ENCODE assay signal across 8 cellular contexts in genomic region chr3:42804831-42805821, GRCh38. TPM values are rescaled to one million over a fixed set of nuclear protein-coding genes. Genes with fewer than 3 reads are reported as not detected.
DNase-seq lines count a peak whose midpoint lies in the region; ATAC-seq and TF ChIP-seq lines count a peak whose summit lies in the region.

No MANE protein-coding gene starts in this region.

- ATAC-seq in GM18907 (IDR thresholded peaks at IDR 0.05; ENCODE audit: unreplicated experiment) = peak; percentile 31

- H3K27ac ChIP-seq in 22Rv1 (peak overlapping the region; percentile 82; the same call in 1 of the 2 replicates), tibial nerve (peak overlapping the region; percentile 86 to 98 (median 94))

- DNase-seq in NB4 (ENCODE audit: low read depth) (no peak), dermis blood vessel endothelial cell (peak; percentile 23), lung microvascular endothelial cell (ENCODE audit: low read depth in 2 of 2) (peak; percentile 2 to 15), tibial nerve (ENCODE audit: low spot score in 2 of 2) (no peak), RKO (ENCODE audit: low spot score) (no peak), NOMO-1 treated with dmso at 0.1 percent for 144 hours (lab: John Stamatoyannopoulos, UW; ENCODE audit: unreplicated experiment) (no peak)

- TF ChIP-seq CTCF in 22Rv1 (IDR thresholded peaks at IDR 0.05) (no peak), NB4 (IDR thresholded peaks at IDR 0.05; ENCODE audit: low read depth, low read length) (no peak), tibial nerve (IDR thresholded peaks at IDR 0.05) (no peak)

- no peak for TF ChIP-seq EP300 in tibial nerve (IDR thresholded peaks at IDR 0.05)

- H3K9me3 ChIP-seq in tibial nerve = no peaks in the 10 kb centered on the region

- H3K27me3 ChIP-seq in tibial nerve = no peaks in the 10 kb centered on the region

- no peak for TF ChIP-seq POLR2A in NB4 (IDR thresholded peaks at IDR 0.05; ENCODE audit: extremely low read depth, insufficient read length)
- TF ChIP-seq POLR2A in tibial nerve (IDR thresholded peaks at IDR 0.05) = no peak

- H3K36me3 ChIP-seq in tibial nerve = no peaks in the 10 kb centered on the region

- 18 to 23% methylated on average over 34 to 35 of the region's 36 CpGs for WGBS in tibial nerve, 2 donors

- peak overlapping the region; percentile 69 for H3K4me3 ChIP-seq in NB4 (ENCODE audit: low read depth, low read length)
- H3K4me3 ChIP-seq in tibial nerve = peak overlapping the region; percentile 67 to 90 (median 80)

- H3K4me1 ChIP-seq in tibial nerve = peaks cover 7 to 43% (median 12%) of the 10 kb centered on the region in 4 donors

RNA-seq across cellular contexts. Expression of gene HIGD1A, which starts 0.8 kb away (rescaled TPM):
- total RNA-seq in dermis blood vessel endothelial cell = 110 and 112 TPM in 2 replicates
- total RNA-seq in lung microvascular endothelial cell = 93.5 and 95.5 TPM in 2 replicates
- 100 to 1,000 TPM; 155 to 204 (median 186) TPM for total RNA-seq in tibial nerve

RNA-seq across cellular contexts. Expression of gene ACKR2, which starts 4.1 kb away (rescaled TPM):
- total RNA-seq in dermis blood vessel endothelial cell (11.2 and 13.3 TPM in 2 replicates), lung microvascular endothelial cell (4.8 and 71.4 TPM in 2 replicates), tibial nerve (10 to 100 TPM; 25.2 to 59.0 (median 38.6) TPM)

RNA-seq across cellular contexts. Expression of gene CCDC13, which starts 32.1 kb away (rescaled TPM):
- 0.28 and 1.0 TPM in 2 replicates for total RNA-seq in dermis blood vessel endothelial cell
- 0.20 and 0.22 TPM in 2 replicates for total RNA-seq in lung microvascular endothelial cell
- 10 to 100 TPM in 1 of 4 donors, 1 to 10 TPM in 3; 1.7 to 12.6 (median 2.0) TPM for total RNA-seq in tibial nerve

Comparison
In these comparisons a context has a peak if more than half of its experiments do, and no peak if none do; other contexts are left out.
1. DNase-seq: peak in dermis blood vessel endothelial cell (single experiment) and lung microvascular endothelial cell (2 of 2); none in NB4 (single experiment), tibial nerve (0 of 2), RKO (single experiment) and NOMO-1 treated with dmso at 0.1 percent for 144 hours (single experiment).